ENCODE assay signal across 1 cellular context in genomic region chr7:101018271-101019167, GRCh38.
TF ChIP-seq lines count a peak whose summit lies in the region.

No MANE protein-coding gene starts in this region.

TF ChIP-seq in GM12878, 131 proteins besides CTCF, POLR2A, EP300 and RAD21 (continued from another document):
- TF ChIP-seq E2F8 (IDR thresholded peaks at IDR 0.05; ENCODE audit: low read depth, partially characterized antibody) (no peak), HCFC1 (IDR thresholded peaks at IDR 0.05; ENCODE audit: low read length) (no peak), ATF3 (IDR thresholded peaks at IDR 0.05; ENCODE audit: borderline replicate concordance, extremely low read depth, low read depth, low read length) (no peak), WRNIP1 (IDR thresholded peaks at IDR 0.05; ENCODE audit: borderline replicate concordance, low read depth, low read length) (no peak), E2F4 (IDR thresholded peaks at IDR 0.05; ENCODE audit: low read depth, low read length) (no peak), BCLAF1 (IDR thresholded peaks at IDR 0.05) (no peak), ZNF274 (IDR thresholded peaks at IDR 0.05; ENCODE audit: insufficient read depth, insufficient read length) (no peak), RBBP5 (conservative IDR thresholded peaks at IDR 0.05) (no peak), BRCA1 (IDR thresholded peaks at IDR 0.05; ENCODE audit: low read depth, low read length) (no peak), CHD1 (IDR thresholded peaks at IDR 0.05; ENCODE audit: low read depth, low read length) (no peak), CHD4 (IDR thresholded peaks at IDR 0.05) (no peak), SRF (IDR thresholded peaks at IDR 0.05; ENCODE audit: low read depth in 2 of 2, low read length in 2 of 2) (no peak), FOS (IDR thresholded peaks at IDR 0.05; ENCODE audit: borderline replicate concordance, extremely low read depth, insufficient read length) (no peak), CBX5 (IDR thresholded peaks at IDR 0.05; ENCODE audit: low read depth) (no peak), LARP7 (IDR thresholded peaks at IDR 0.05) (no peak), IKZF2 (IDR thresholded peaks at IDR 0.05) (peak; percentile 93), BCL3 (IDR thresholded peaks at IDR 0.05; ENCODE audit: borderline replicate concordance, insufficient read depth, low read depth, low read length, poor library complexity, severe bottlenecking) (peak; percentile 19), USF1 (IDR thresholded peaks at IDR 0.05; ENCODE audit: borderline replicate concordance, extremely low read length, insufficient read depth, low read depth, low read length) (no peak), MYC (IDR thresholded peaks at IDR 0.05; ENCODE audit: insufficient read depth, insufficient read length, insufficient replicate concordance, low read length, severe bottlenecking) (no peak), RELB (IDR thresholded peaks at IDR 0.05; ENCODE audit: low read depth) (peak; percentile 94), POLR2AphosphoS5 (IDR thresholded peaks at IDR 0.05; ENCODE audit: low read length) (peak; percentile 33; the same call in 1 of the 2 replicates), ZZZ3 (IDR thresholded peaks at IDR 0.05; ENCODE audit: control insufficient read depth, insufficient read length, low read depth) (no peak), SPI1 (IDR thresholded peaks at IDR 0.05; ENCODE audit: borderline replicate concordance, insufficient read depth, low read depth, low read length) (peak; percentile 71; the same call in 1 of the 2 replicates), JUND (IDR thresholded peaks at IDR 0.05; ENCODE audit: low read depth, low read length) (no peak), SIN3A (IDR thresholded peaks at IDR 0.05; ENCODE audit: low read depth, low read length) (no peak), SIX5 (IDR thresholded peaks at IDR 0.05; ENCODE audit: low read depth, low read length, severe bottlenecking) (no peak), PRDM15 (CRISPR knock-in tag; IDR thresholded peaks at IDR 0.05) (no peak), ASH2L (IDR thresholded peaks at IDR 0.05; ENCODE audit: borderline replicate concordance, low read depth) (no peak), ZBTB40 (IDR thresholded peaks at IDR 0.05; ENCODE audit: borderline replicate concordance) (no peak), POLR2AphosphoS2 (IDR thresholded peaks at IDR 0.05; ENCODE audit: low read depth, low read length) (no peak), HDGF (IDR thresholded peaks at IDR 0.05) (no peak), ZNF207 (IDR thresholded peaks at IDR 0.05; ENCODE audit: borderline replicate concordance) (no peak), SREBF1 (IDR thresholded peaks at IDR 0.05; ENCODE audit: low read length) (no peak), EGR1 (IDR thresholded peaks at IDR 0.05; ENCODE audit: borderline replicate concordance in 1 of 2, low read depth in 2 of 2, low read length in 2 of 2) (0 out of 3 replicates have a peak, but pooled peaks of 1 of the 2 experiments have one; percentile 9), E4F1 (IDR thresholded peaks at IDR 0.05; ENCODE audit: borderline replicate concordance, partially characterized antibody) (no peak), ZNF622 (IDR thresholded peaks at IDR 0.05) (no peak), KDM1A (IDR thresholded peaks at IDR 0.05; ENCODE audit: borderline replicate concordance) (no peak), MXI1 (IDR thresholded peaks at IDR 0.05; ENCODE audit: low read depth, low read length) (no peak)
TF ChIP-seq in GM12878: peak in this region for 21.
